ENCODE assay signal across 17 cellular contexts in genomic region chr6:125940691-125941090, GRCh38. TPM values are rescaled to one million over a fixed set of nuclear protein-coding genes. Genes with fewer than 3 reads are reported as not detected.
DNase-seq lines count a peak whose midpoint lies in the region; ATAC-seq, FAIRE-seq and TF ChIP-seq lines count a peak whose summit lies in the region.
"Had no signal": no experiment of that assay in that cellular context is flagged by ENCODE, and none has a peak within 500 bp of the region (broad histone marks: within the 10 kb centered on the region; RNA-seq: fewer than 3 reads in every experiment).

No MANE protein-coding gene starts in this region.

- H3K4me3 Mint-ChIP-seq in astrocyte (ENCODE audit: unreplicated experiment), result no peak overlapping the region
- H3K4me3 Mint-ChIP-seq: IgD-negative memory B cell; T-helper 1 cell treated with Interleukin-12 subunit alpha and Interleukin-12 subunit beta and Interleukin-4 antibody, amounts not matched to agents 30 μg/mL and 1 μg/mL, for 36 hours had no signal

- H3K4me3 ChIP-seq in GM23248, result peak overlapping the region; percentile 50
- H3K4me3 ChIP-seq in astrocyte (ENCODE audit: insufficient read depth, low read depth, low read length), result no peak overlapping the region
- H3K4me3 ChIP-seq in fibroblast of villous mesenchyme (ENCODE audit: low read depth, low read length), result no peak overlapping the region
- no peak overlapping the region for H3K4me3 ChIP-seq in skin epidermis
- H3K4me3 ChIP-seq: adrenal gland, BLaER1 had no signal

- H2AFZ ChIP-seq in GM23248, result peak overlapping the region; percentile 84
- H2AFZ ChIP-seq in astrocyte (ENCODE audit: low read depth, low read length), result no peak overlapping the region

- peaks cover 23% of the 10 kb centered on the region for H3K4me1 Mint-ChIP-seq in astrocyte (ENCODE audit: low read depth, unreplicated experiment)
- H3K4me1 Mint-ChIP-seq: IgD-negative memory B cell had no signal

- H3F3A ChIP-seq in GM23248 (ENCODE audit: insufficient read depth), result peaks cover 32% of the 10 kb centered on the region

- DNase-seq in GM23248, result peak; percentile 66
- no peak for DNase-seq in astrocyte (ENCODE audit: low read depth)
- DNase-seq in fibroblast of villous mesenchyme (ENCODE audit: low read depth), result peak; percentile 61
- DNase-seq: activated CD4-positive, CD25-positive, alpha-beta regulatory T cell; adrenal gland; DMS53; NCI-H1092; right cardiac atrium had no signal

- peak overlapping the region; percentile 66 for H3K27ac ChIP-seq in GM23248
- H3K27ac ChIP-seq in astrocyte (ENCODE audit: low read depth, low read length), result no peak overlapping the region
- peak overlapping the region in 15 of 21 experiments; percentile 1 to 75 (median 44) for H3K27ac ChIP-seq in skin epidermis
- H3K27ac ChIP-seq: BLaER1 had no signal

- ATAC-seq in HG03378 (IDR thresholded peaks at IDR 0.05; ENCODE audit: unreplicated experiment) (no peak), HG02678 (IDR thresholded peaks at IDR 0.05; ENCODE audit: unreplicated experiment) (no peak), GM21526 (IDR thresholded peaks at IDR 0.05; ENCODE audit: low FRiP score, unreplicated experiment) (no peak)
- ATAC-seq: right cardiac atrium had no signal

- no peak for TF ChIP-seq CTCF in astrocyte (IDR thresholded peaks at IDR 0.05; ENCODE audit: insufficient read depth, low read depth, low read length)
- TF ChIP-seq CTCF in fibroblast of villous mesenchyme (IDR thresholded peaks at IDR 0.05; ENCODE audit: insufficient read depth, low read depth, low read length), result no peak

- H3K27ac Mint-ChIP-seq in astrocyte (ENCODE audit: unreplicated experiment), result no peak overlapping the region
- H3K27ac Mint-ChIP-seq: activated T-helper 2 cell treated with anti-CD3 and anti-CD28 coated beads, Interferon-gamma antibody, Interleukin-2, Interleukin-4, amounts not matched to agents 10 μg/mL and 5 μg/mL and 100 μg/mL, durations not matched to agents 14 hours and 24 hours and 36 hours; IgD-negative memory B cell; T-helper 1 cell treated with Interleukin-12 subunit alpha and Interleukin-12 subunit beta and Interleukin-4 antibody, amounts not matched to agents 30 μg/mL and 1 μg/mL, for 36 hours had no signal

- H3K36me3 ChIP-seq in GM23248 (ENCODE audit: low read depth), result no peaks in the 10 kb centered on the region
- no peaks in the 10 kb centered on the region for H3K36me3 ChIP-seq in astrocyte (ENCODE audit: insufficient read depth, low read length)
- H3K36me3 ChIP-seq: adrenal gland, BLaER1 had no signal

- peaks cover 6% of the 10 kb centered on the region for H3K9me3 Mint-ChIP-seq in astrocyte (ENCODE audit: unreplicated experiment)
- H3K9me3 Mint-ChIP-seq: activated T-helper 2 cell treated with anti-CD3 and anti-CD28 coated beads, Interferon-gamma antibody, Interleukin-2, Interleukin-4, amounts not matched to agents 10 μg/mL and 5 μg/mL and 100 μg/mL, durations not matched to agents 14 hours and 24 hours and 36 hours had no signal

- H4K20me1 ChIP-seq in GM23248 (ENCODE audit: insufficient read depth) (no peaks in the 10 kb centered on the region), astrocyte (ENCODE audit: insufficient read depth, low read length) (no peaks in the 10 kb centered on the region)
- H4K20me1 ChIP-seq: BLaER1 had no signal

- H3K27me3 Mint-ChIP-seq in astrocyte (ENCODE audit: low read depth, unreplicated experiment), result no peaks in the 10 kb centered on the region

- no peaks in the 10 kb centered on the region for H3K9me3 ChIP-seq in GM23248 (ENCODE audit: low read depth)
- no peaks in the 10 kb centered on the region for H3K9me3 ChIP-seq in astrocyte (ENCODE audit: insufficient read depth, low read depth, low read length)
- H3K9me3 ChIP-seq: adrenal gland, BLaER1 had no signal

- H3K4me2 ChIP-seq in GM23248 (ENCODE audit: unreplicated experiment) (peak overlapping the region; percentile 73), astrocyte (ENCODE audit: low read length) (peak overlapping the region; percentile 19)
- H3K4me2 ChIP-seq: BLaER1 had no signal

- no peaks in the 10 kb centered on the region for H3K27me3 ChIP-seq in GM23248 (replicated peaks; ENCODE audit: insufficient read depth)
- H3K27me3 ChIP-seq in astrocyte (ENCODE audit: insufficient read depth, low read length), result no peaks in the 10 kb centered on the region
- H3K27me3 ChIP-seq: adrenal gland, BLaER1 had no signal

- FAIRE-seq in astrocyte (lab: Jason Lieb, UNC), result no peak
- FAIRE-seq: GM18507 had no signal

- peak overlapping the region; percentile 42 for H3K9ac ChIP-seq in GM23248
- H3K9ac ChIP-seq in astrocyte (ENCODE audit: low read length), result no peak overlapping the region
- H3K9ac ChIP-seq: BLaER1 had no signal

- 10 to 13% methylated on average over 3 of the region's 3 CpGs for WGBS in GM23248 (ENCODE audit: low coverage in 1 of 2, low lambda C conversion rate in 2 of 2, missing lambda C conversion rate in 2 of 2), 2 experiments

- H3K4me1 ChIP-seq in GM23248 (ENCODE audit: insufficient read depth), result peaks cover 34% of the 10 kb centered on the region
- peaks cover 24% of the 10 kb centered on the region for H3K4me1 ChIP-seq in astrocyte (ENCODE audit: insufficient read depth, low read length)
- H3K4me1 ChIP-seq: BLaER1 had no signal

- H3K36me3 Mint-ChIP-seq in astrocyte (ENCODE audit: low read depth, unreplicated experiment), result no peaks in the 10 kb centered on the region
- H3K36me3 Mint-ChIP-seq: IgD-negative memory B cell had no signal

- no peaks in the 10 kb centered on the region for H3K9me2 ChIP-seq in GM23248 (ENCODE audit: insufficient read depth)

- in situ Hi-C loops in GM23248 (cut with MboI), result no loop called here

- H3K79me2 ChIP-seq in GM23248 (ENCODE audit: insufficient read depth) (no peaks in the 10 kb centered on the region), astrocyte (ENCODE audit: insufficient read depth, low read length) (no peaks in the 10 kb centered on the region)

RNA-seq across cellular contexts. Expression of gene HINT3, which starts 15.9 kb away (rescaled TPM):
- 20.5 and 21.8 TPM in 2 replicates for total RNA-seq in GM23248 (2014; rRNA removed; shearing (Covaris generic))
- polyA plus RNA-seq in GM23248 (2016; fragmentation: Nextera tagmentation; extraction: Ambion mirVana), result 7.0 TPM in 2 replicates
- total RNA-seq in astrocyte (11.8 and 12.2 TPM in 2 replicates), fibroblast of villous mesenchyme (14.5 and 23.3 TPM in 2 replicates)

RNA-seq across cellular contexts. Expression of gene TRMT11, which starts 45.6 kb away (rescaled TPM):
- total RNA-seq in GM23248 (2014; rRNA removed; shearing (Covaris generic)), result 19.1 and 24.2 TPM in 2 replicates
- 16.0 and 21.0 TPM in 2 replicates for polyA plus RNA-seq in GM23248 (2016; fragmentation: Nextera tagmentation; extraction: Ambion mirVana)
- total RNA-seq in astrocyte (17.0 and 18.2 TPM in 2 replicates), fibroblast of villous mesenchyme (29.6 and 49.2 TPM in 2 replicates)
